Comparison of ENCODE assay signal across 17 cellular contexts in genomic region chr20:13331536-13331935, GRCh38.
DNase-seq lines count a peak whose midpoint lies in the region; TF ChIP-seq lines count a peak whose summit lies in the region.
"Had no signal": no experiment of that assay in that cellular context is flagged by ENCODE, and none has a peak within 500 bp of the region (broad histone marks: within the 10 kb centered on the region; RNA-seq: fewer than 3 reads in every experiment).

No MANE protein-coding gene starts in this region.

- H3K27me3 ChIP-seq in A673 (replicated peaks; ENCODE audit: insufficient read depth, low read depth, low read length, poor library complexity) (no peaks in the 10 kb centered on the region), GM23248 (replicated peaks; ENCODE audit: insufficient read depth) (no peaks in the 10 kb centered on the region)
- H3K27me3 ChIP-seq: gastroesophageal sphincter, ovary had no signal

- H3K79me2 ChIP-seq in GM23248 (ENCODE audit: insufficient read depth), result no peaks in the 10 kb centered on the region

- no peaks in the 10 kb centered on the region; the same call in 1 of the 2 replicates for H3K9me2 ChIP-seq in GM23248 (ENCODE audit: insufficient read depth)

- WGBS in GM23248 (ENCODE audit: low coverage in 1 of 2, low lambda C conversion rate in 2 of 2, missing lambda C conversion rate in 2 of 2), 2 experiments, result 29 to 32% methylated on average over 1 of the region's 1 CpG

- no peaks in the 10 kb centered on the region for H3K36me3 Mint-ChIP-seq in activated T-helper 2 cell treated with anti-CD3 and anti-CD28 coated beads, Interferon-gamma antibody, Interleukin-2, Interleukin-4, amounts not matched to agents 10 μg/mL and 5 μg/mL and 100 μg/mL, durations not matched to agents 14 hours and 24 hours and 36 hours (ENCODE audit: low read depth)

- H3F3A ChIP-seq in GM23248 (ENCODE audit: insufficient read depth), result peaks cover 9% of the 10 kb centered on the region; the same call in 1 of the 2 replicates

- POLR2A ChIA-PET in A673 (lab: Charles Lee; ENCODE audit: low non-redundant PET), result no interaction called here
- POLR2A ChIA-PET in RWPE1 (lab: Yijun Ruan, JAX; ENCODE audit: low non-redundant PET), result no interaction called here

- H3K27ac ChIP-seq in A673 (ENCODE audit: low read depth, low read length, poor library complexity, severe bottlenecking) (no peak overlapping the region), GM23248 (no peak overlapping the region), RWPE1 (no peak overlapping the region)
- H3K27ac ChIP-seq: gastroesophageal sphincter, ovary had no signal

- peaks cover 11% of the 10 kb centered on the region for H3K9me3 Mint-ChIP-seq in activated T-helper 2 cell treated with anti-CD3 and anti-CD28 coated beads, Interferon-gamma antibody, Interleukin-2, Interleukin-4, amounts not matched to agents 10 μg/mL and 5 μg/mL and 100 μg/mL, durations not matched to agents 14 hours and 24 hours and 36 hours
- H3K9me3 Mint-ChIP-seq: activated CD4-positive, alpha-beta memory T cell treated with anti-CD3 and anti-CD28 coated beads, Interleukin-2, amount 10 ng/mL, durations not matched to agents 7 days and 5 days had no signal

- H3K4me2 ChIP-seq in GM23248 (ENCODE audit: unreplicated experiment), result peak overlapping the region; percentile 29

- intact Hi-C loops in A673 (cut with micrococcal nuclease; ENCODE audit: unreplicated experiment), result no loop called here
- intact Hi-C loops in activated T-helper 2 cell treated with anti-CD3 and anti-CD28 coated beads, Interferon-gamma antibody, Interleukin-2, Interleukin-4, amounts not matched to agents 10 μg/mL and 5 μg/mL and 100 μg/mL, durations not matched to agents 14 hours and 24 hours and 36 hours (cut with micrococcal nuclease), result loop anchor here (5.0 kb wide), 1 partner anchor 104 kb away; no protein-coding TSS in a partner anchor

- TF ChIP-seq CTCF in A673 (conservative IDR thresholded peaks at IDR 0.05; ENCODE audit: low read depth, low read length) (no peak), RWPE1 (conservative IDR thresholded peaks at IDR 0.05; ENCODE audit: low read depth) (no peak)

- H3K9ac ChIP-seq in GM23248, result no peak overlapping the region

- H3K27me3 Mint-ChIP-seq in activated T-helper 2 cell treated with anti-CD3 and anti-CD28 coated beads, Interferon-gamma antibody, Interleukin-2, Interleukin-4, amounts not matched to agents 10 μg/mL and 5 μg/mL and 100 μg/mL, durations not matched to agents 14 hours and 24 hours and 36 hours (ENCODE audit: low read depth), result no peaks in the 10 kb centered on the region

- no peaks in the 10 kb centered on the region for H4K20me1 ChIP-seq in GM23248 (ENCODE audit: insufficient read depth)

- H3K4me1 ChIP-seq in A673 (ENCODE audit: insufficient read depth, low read length, poor library complexity, severe bottlenecking) (no peaks in the 10 kb centered on the region), GM23248 (ENCODE audit: insufficient read depth) (peaks cover 21% of the 10 kb centered on the region)

- no peak overlapping the region for H3K4me3 ChIP-seq in A673 (ENCODE audit: low read depth, low read length, poor library complexity, severe bottlenecking)
- H3K4me3 ChIP-seq in GM23248, result no peak overlapping the region
- H3K4me3 ChIP-seq: gastroesophageal sphincter, ovary had no signal

- 0 out of 2 replicates have a peak overlapping the region, but pooled peaks have one; percentile 3 for H2AFZ ChIP-seq in GM23248

- CTCF ChIA-PET in A673 (lab: Charles Lee), result no interaction called here
- CTCF ChIA-PET in RWPE1 (lab: Yijun Ruan, JAX), result interaction anchor here (0.6 to 0.7 kb wide), 2 partner anchors 79 to 403 kb away, joined by 3 to 4 read pairs; no protein-coding TSS in a partner anchor

- H3K4me1 Mint-ChIP-seq in activated T-helper 2 cell treated with anti-CD3 and anti-CD28 coated beads, Interferon-gamma antibody, Interleukin-2, Interleukin-4, amounts not matched to agents 10 μg/mL and 5 μg/mL and 100 μg/mL, durations not matched to agents 14 hours and 24 hours and 36 hours (ENCODE audit: low read depth), result peaks cover 38% of the 10 kb centered on the region
- H3K4me1 Mint-ChIP-seq: activated CD4-positive, alpha-beta memory T cell treated with anti-CD3 and anti-CD28 coated beads, Interleukin-2, amount 10 ng/mL, durations not matched to agents 7 days and 5 days had no signal

- no peaks in the 10 kb centered on the region for H3K9me3 ChIP-seq in A673 (ENCODE audit: low read depth, low read length, poor library complexity, severe bottlenecking)
- no peaks in the 10 kb centered on the region for H3K9me3 ChIP-seq in GM23248 (ENCODE audit: low read depth)
- H3K9me3 ChIP-seq: gastroesophageal sphincter, ovary had no signal

- H3K27ac Mint-ChIP-seq in activated T-helper 2 cell treated with anti-CD3 and anti-CD28 coated beads, Interferon-gamma antibody, Interleukin-2, Interleukin-4, amounts not matched to agents 10 μg/mL and 5 μg/mL and 100 μg/mL, durations not matched to agents 14 hours and 24 hours and 36 hours, result peak overlapping the region; percentile 31
- H3K27ac Mint-ChIP-seq: activated CD4-positive, alpha-beta memory T cell treated with anti-CD3 and anti-CD28 coated beads, Interleukin-2, amount 10 ng/mL, durations not matched to agents 7 days and 5 days had no signal

- H3K4me3 Mint-ChIP-seq in activated T-helper 2 cell treated with anti-CD3 and anti-CD28 coated beads, Interferon-gamma antibody, Interleukin-2, Interleukin-4, amounts not matched to agents 10 μg/mL and 5 μg/mL and 100 μg/mL, durations not matched to agents 14 hours and 24 hours and 36 hours (ENCODE audit: low read depth), result no peak overlapping the region
- H3K4me3 Mint-ChIP-seq: activated CD4-positive, alpha-beta memory T cell treated with anti-CD3 and anti-CD28 coated beads, Interleukin-2, amount 10 ng/mL, durations not matched to agents 7 days and 5 days; activated T-cell treated with anti-CD3 and anti-CD28 coated beads, Interleukin-2, amount 50 U/mL, for 72 hours had no signal

- in situ Hi-C loops in GM23248 (cut with MboI), result no loop called here

- no TSS peak for BruUV-seq in A673 (replicated peaks; lab: Mats Ljungman, UMichigan)

- no peaks in the 10 kb centered on the region for H3K36me3 ChIP-seq in A673 (ENCODE audit: insufficient read depth, low read length, poor library complexity, severe bottlenecking)
- H3K36me3 ChIP-seq in GM23248 (ENCODE audit: low read depth), result no peaks in the 10 kb centered on the region
- H3K36me3 ChIP-seq: gastroesophageal sphincter, ovary had no signal

- DNase-seq in A673 (ENCODE audit: low spot score) (peak; percentile 6), GM23248 (peak; percentile 62), glomerular visceral epithelial cell (ENCODE audit: extremely low spot score) (peak; percentile 65), C1 segment of cervical spinal cord (lab: John Stamatoyannopoulos, UW) (no peak), NCI-H748 (lab: John Stamatoyannopoulos, UW; ENCODE audit: unreplicated experiment) (no peak), cerebellum (ENCODE audit: low spot score) (no peak), RWPE1 (ENCODE audit: low spot score) (no peak)
- DNase-seq in activated T-helper 2 cell treated with anti-CD3 and anti-CD28 coated beads, Interferon-gamma antibody, Interleukin-2, Interleukin-4, amounts not matched to agents 10 μg/mL and 5 μg/mL and 100 μg/mL, durations not matched to agents 14 hours and 24 hours and 36 hours (ENCODE audit: low spot score), result no peak
- DNase-seq: activated CD4-positive, alpha-beta memory T cell treated with anti-CD3 and anti-CD28 coated beads, Interleukin-2, amount 10 ng/mL, durations not matched to agents 7 days and 5 days; activated T-cell treated with anti-CD3 and anti-CD28 coated beads, Interleukin-2, amount 50 U/mL, for 72 hours; AML-193; H7; Kasumi-1; NCI-H2171 treated with DMSO at 0.1 percent for 48 hours; ovary; stimulated activated CD4-positive, alpha-beta T cell treated with anti-CD3 and anti-CD28 coated beads, Interleukin-4, amount 100 ng/mL, for 1 hour had no signal

Comparison
In these comparisons a context has a peak if more than half of its experiments do, and no peak if none do; other contexts are left out.
1. DNase-seq: peak in A673 (single experiment), GM23248 (single experiment) and glomerular visceral epithelial cell (single experiment); none in activated T-helper 2 cell treated with anti-CD3 and anti-CD28 coated beads, Interferon-gamma antibody, Interleukin-2, Interleukin-4, amounts not matched to agents 10 μg/mL and 5 μg/mL and 100 μg/mL, durations not matched to agents 14 hours and 24 hours and 36 hours (single experiment), C1 segment of cervical spinal cord (0 of 14), NCI-H748 (single experiment), cerebellum (single experiment) and RWPE1 (single experiment).